Comparison of ENCODE assay signal across 9 cellular contexts in the genomic region with DNA sequence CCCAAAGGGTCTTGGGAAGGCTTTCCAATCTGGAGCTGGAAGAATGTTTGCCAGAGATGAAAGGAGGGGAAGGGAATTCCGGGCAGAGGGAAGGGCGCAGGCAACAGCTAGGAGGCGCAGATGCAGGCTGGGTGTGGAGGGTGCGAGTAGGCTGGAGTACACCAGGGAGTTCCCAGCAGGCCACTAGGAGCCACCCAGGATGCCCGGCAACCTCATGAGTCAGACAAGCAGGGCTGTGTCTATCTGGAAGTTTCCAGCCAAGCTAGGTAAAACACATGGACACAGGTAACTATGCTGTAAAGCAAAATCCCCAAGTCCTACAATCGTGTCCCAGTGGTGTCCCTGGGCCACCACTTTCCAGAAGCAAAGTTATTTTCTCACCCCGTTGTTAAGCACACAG. TPM values are rescaled to one million over a fixed set of nuclear protein-coding genes. Genes with fewer than 3 reads are reported as not detected.
A peak's percentile ranks its signal among the peaks of the same experiment; 100 is the strongest.
DNase-seq lines count a peak whose midpoint lies in the region; ATAC-seq, FAIRE-seq and TF ChIP-seq lines count a peak whose summit lies in the region.
"Had no signal": no experiment of that assay in that cellular context is flagged by ENCODE, and none has a peak within 500 bp of the region (broad histone marks: within the 10 kb centered on the region; RNA-seq: fewer than 3 reads in every experiment).

No MANE protein-coding gene starts in this region.

- H3K4me3 Mint-ChIP-seq in activated T-cell treated with anti-CD3 and anti-CD28 coated beads, Interleukin-2, amount 50 U/mL, for 4 hours, result peak overlapping the region; percentile 82
- H3K4me3 Mint-ChIP-seq in activated T-helper 2 cell treated with anti-CD3 and anti-CD28 coated beads, Interferon-gamma antibody, Interleukin-2, Interleukin-4, amounts not matched to agents 10 μg/mL and 5 μg/mL and 100 μg/mL, durations not matched to agents 14 hours and 24 hours and 36 hours (ENCODE audit: low read depth), result peak overlapping the region; percentile 84

- H3K27ac ChIP-seq in keratinocyte (ENCODE audit: control insufficient read depth, insufficient read depth, low read length) (peak overlapping the region; percentile 74), transverse colon (peak overlapping the region; percentile 95 to 98 (median 96))

- H3K36me3 ChIP-seq in keratinocyte (ENCODE audit: control insufficient read depth in 2 of 2, extremely low read depth in 1 of 2, insufficient read depth in 2 of 2, low read length in 2 of 2) (no peaks in the 10 kb centered on the region), transverse colon (no peaks in the 10 kb centered on the region), BE2C (no peaks in the 10 kb centered on the region)

- peaks cover 36% of the 10 kb centered on the region for H3K79me2 ChIP-seq in keratinocyte (ENCODE audit: control insufficient read depth, insufficient read depth, low read length)

- TF ChIP-seq EP300 in transverse colon (IDR thresholded peaks at IDR 0.05; ENCODE audit: low read depth), result no peak

- DNase-seq in activated T-cell treated with anti-CD3 and anti-CD28 coated beads, Interleukin-2, amount 50 U/mL, for 4 hours, result no peak
- DNase-seq in activated T-cell treated with anti-CD3 and anti-CD28 coated beads, Interleukin-2, amount 50 U/mL, for 1 hour, result no peak
- DNase-seq in activated T-helper 2 cell treated with anti-CD3 and anti-CD28 coated beads, Interferon-gamma antibody, Interleukin-2, Interleukin-4, amounts not matched to agents 10 μg/mL and 5 μg/mL and 100 μg/mL, durations not matched to agents 14 hours and 24 hours and 36 hours (ENCODE audit: low spot score), result no peak
- DNase-seq in keratinocyte (ENCODE audit: low read depth, low spot score), result peak; percentile 57
- DNase-seq in transverse colon, result peak; percentile 87
- no peak for DNase-seq in HTR-8/SVneo (ENCODE audit: insufficient read length, low spot score)
- DNase-seq in cerebellum (ENCODE audit: low spot score), result no peak
- DNase-seq in BE2C, result no peak

- intact Hi-C loops in activated T-helper 2 cell treated with anti-CD3 and anti-CD28 coated beads, Interferon-gamma antibody, Interleukin-2, Interleukin-4, amounts not matched to agents 10 μg/mL and 5 μg/mL and 100 μg/mL, durations not matched to agents 14 hours and 24 hours and 36 hours (cut with micrococcal nuclease), result no loop called here
- intact Hi-C loops in transverse colon (cut with DNase I; ENCODE audit: low total_unique reads), result loop anchor here (5.0 kb wide), 1 partner anchor 161 kb away; no protein-coding TSS in a partner anchor

- H3K9ac ChIP-seq in keratinocyte (ENCODE audit: control insufficient read depth, extremely low read depth, insufficient read depth, low read length), result peak overlapping the region; percentile 78

- H3K9me1 ChIP-seq in keratinocyte (ENCODE audit: control insufficient read depth, extremely low read depth, insufficient read depth, low read length), result peaks cover 4% of the 10 kb centered on the region

- 23% methylated on average over 7 of the region's 7 CpGs; no CpG with 5 or more reads in 1 of the 2 donors for WGBS in transverse colon (ENCODE audit: low coverage in 1 of 2), 2 donors

- TF ChIP-seq POLR2A in transverse colon (IDR thresholded peaks at IDR 0.05), result peak; percentile 76

- H3K27me3 ChIP-seq in keratinocyte (ENCODE audit: control insufficient read depth, extremely low read depth, insufficient read depth, low read length) (no peaks in the 10 kb centered on the region), transverse colon (no peaks in the 10 kb centered on the region), BE2C (0 out of 2 replicates have a peak, but pooled peaks cover 3% of the 10 kb centered on the region)

- no peaks in the 10 kb centered on the region for H3K36me3 Mint-ChIP-seq in activated T-cell treated with anti-CD3 and anti-CD28 coated beads, Interleukin-2, amount 50 U/mL, for 4 hours (ENCODE audit: insufficient read depth)
- peaks cover 3% of the 10 kb centered on the region for H3K36me3 Mint-ChIP-seq in activated T-helper 2 cell treated with anti-CD3 and anti-CD28 coated beads, Interferon-gamma antibody, Interleukin-2, Interleukin-4, amounts not matched to agents 10 μg/mL and 5 μg/mL and 100 μg/mL, durations not matched to agents 14 hours and 24 hours and 36 hours (ENCODE audit: low read depth)

- H3K4me1 Mint-ChIP-seq in activated T-cell treated with anti-CD3 and anti-CD28 coated beads, Interleukin-2, amount 50 U/mL, for 4 hours (ENCODE audit: low read depth), result peaks cover 30% of the 10 kb centered on the region
- H3K4me1 Mint-ChIP-seq in activated T-helper 2 cell treated with anti-CD3 and anti-CD28 coated beads, Interferon-gamma antibody, Interleukin-2, Interleukin-4, amounts not matched to agents 10 μg/mL and 5 μg/mL and 100 μg/mL, durations not matched to agents 14 hours and 24 hours and 36 hours (ENCODE audit: low read depth), result peaks cover 28% of the 10 kb centered on the region

- TF ChIP-seq CTCF in keratinocyte (optimal IDR thresholded peaks at IDR 0.05 in 1 of 3, IDR thresholded peaks at IDR 0.05 in 1 of 3, conservative IDR thresholded peaks at IDR 0.05 in 1 of 3; ENCODE audit: extremely low read depth in 1 of 3, insufficient read depth in 2 of 3, low read length in 3 of 3) (peak; percentile 46 to 81 (median 51)), transverse colon (IDR thresholded peaks at IDR 0.05) (peak; percentile 21 to 53 (median 26)), BE2C (IDR thresholded peaks at IDR 0.05; ENCODE audit: low read depth, low read length) (no peak)

- peak overlapping the region; percentile 73 for H2AFZ ChIP-seq in keratinocyte (ENCODE audit: control insufficient read depth, low read length)

- peaks cover 54% of the 10 kb centered on the region for H3K4me1 ChIP-seq in keratinocyte (ENCODE audit: control insufficient read depth, extremely low read depth, insufficient read depth, low read length)
- peaks cover 24 to 60% (median 57%) of the 10 kb centered on the region in 4 donors for H3K4me1 ChIP-seq in transverse colon
- no peaks in the 10 kb centered on the region for H3K4me1 ChIP-seq in BE2C

- no peaks in the 10 kb centered on the region for H3K9me3 ChIP-seq in keratinocyte (ENCODE audit: control insufficient read depth, low read depth, low read length)
- H3K9me3 ChIP-seq in transverse colon, result no peaks in the 10 kb centered on the region
- H3K9me3 ChIP-seq in BE2C, result no peaks in the 10 kb centered on the region

- peaks cover 12% of the 10 kb centered on the region for H3K27me3 Mint-ChIP-seq in activated T-cell treated with anti-CD3 and anti-CD28 coated beads, Interleukin-2, amount 50 U/mL, for 4 hours (ENCODE audit: low read depth)
- H3K27me3 Mint-ChIP-seq in activated T-helper 2 cell treated with anti-CD3 and anti-CD28 coated beads, Interferon-gamma antibody, Interleukin-2, Interleukin-4, amounts not matched to agents 10 μg/mL and 5 μg/mL and 100 μg/mL, durations not matched to agents 14 hours and 24 hours and 36 hours (ENCODE audit: low read depth), result peaks cover 17% of the 10 kb centered on the region

- H3K9me3 Mint-ChIP-seq in activated T-cell treated with anti-CD3 and anti-CD28 coated beads, Interleukin-2, amount 50 U/mL, for 4 hours, result no peaks in the 10 kb centered on the region
- no peaks in the 10 kb centered on the region for H3K9me3 Mint-ChIP-seq in activated T-helper 2 cell treated with anti-CD3 and anti-CD28 coated beads, Interferon-gamma antibody, Interleukin-2, Interleukin-4, amounts not matched to agents 10 μg/mL and 5 μg/mL and 100 μg/mL, durations not matched to agents 14 hours and 24 hours and 36 hours

- H3K4me2 ChIP-seq in keratinocyte (ENCODE audit: control insufficient read depth, extremely low read depth, insufficient read depth, low read depth, low read length), result peak overlapping the region; percentile 88

- no peaks in the 10 kb centered on the region for H4K20me1 ChIP-seq in keratinocyte (ENCODE audit: control insufficient read depth, extremely low read depth, insufficient read depth, low read length)

- in situ Hi-C loops in transverse colon (cut with MboI; ENCODE audit: low pct_ligation_motif_present in 1 of 4, low pct_unique_long_range_greater_than_20kb in 1 of 4, low sequenced_read_pairs in 3 of 4), result no loop called here

- H3K4me3 ChIP-seq in keratinocyte (ENCODE audit: control insufficient read depth in 2 of 3, extremely low read depth in 1 of 3, insufficient read depth in 2 of 3, low read depth in 1 of 3, low read length in 3 of 3) (peak overlapping the region in 2 of 3 experiments; percentile 8 to 64), transverse colon (peak overlapping the region in 3 of 4 donors; percentile 76 to 91 (median 78)), BE2C (ENCODE audit: low read depth, low read length) (no peak overlapping the region)

- no peak for ATAC-seq in activated T-cell treated with anti-CD3 and anti-CD28 coated beads, Interleukin-2, amount 50 U/mL, for 4 hours

- FAIRE-seq in keratinocyte (lab: Jason Lieb, UNC) (peak; percentile 96), HTR-8/SVneo (lab: Jason Lieb, UNC) (no peak)

- H3K27ac Mint-ChIP-seq in activated T-helper 2 cell treated with anti-CD3 and anti-CD28 coated beads, Interferon-gamma antibody, Interleukin-2, Interleukin-4, amounts not matched to agents 10 μg/mL and 5 μg/mL and 100 μg/mL, durations not matched to agents 14 hours and 24 hours and 36 hours, result peak overlapping the region; percentile 73

- dilution Hi-C loops in keratinocyte (cut with MboI; ENCODE audit: extremely low pct_ligation_motif_present, low sequenced_read_pairs), result loop anchor here (25.0 kb wide), 1 partner anchor 206 kb away; no protein-coding TSS in a partner anchor

RNA-seq across cellular contexts. Expression of gene NBL1, which starts 1.0 kb away (rescaled TPM):
- total RNA-seq in activated T-cell treated with anti-CD3 and anti-CD28 coated beads, Interleukin-2, amount 50 U/mL, for 4 hours, result 10 to 100 TPM; 20.7 to 27.6 (median 20.7) TPM
- 51.6 and 55.7 TPM in 2 replicates for total RNA-seq in activated T-helper 2 cell treated with anti-CD3 and anti-CD28 coated beads, Interferon-gamma antibody, Interleukin-2, Interleukin-4, amounts not matched to agents 10 μg/mL and 5 μg/mL and 100 μg/mL, durations not matched to agents 14 hours and 24 hours and 36 hours
- 44.6 to 114 TPM (median 74.5 TPM) in 3 replicates for polyA plus RNA-seq in keratinocyte
- polyA plus RNA-seq in keratinocyte (2011; ENCODE audit: low read depth), result 12.2 TPM
- 49.2 and 113 TPM in 2 replicates for polyA plus RNA-seq in keratinocyte (2011; cell fraction: cytosol; rRNA removed)
- 38.6 and 46.1 TPM in 2 replicates for polyA plus RNA-seq in keratinocyte (2011; cell fraction: nucleus; rRNA removed)
- 65.3 and 97.4 TPM in 2 replicates for polyA plus RNA-seq in keratinocyte (2012; ENCODE audit: low replicate concordance)
- 120 to 212 TPM (median 132 TPM) in 3 replicates for polyA minus RNA-seq in keratinocyte
- polyA minus RNA-seq in keratinocyte (2011; cell fraction: cytosol; rRNA and poly(A)+ RNA removed), result 77.5 TPM
- polyA minus RNA-seq in keratinocyte (2011; cell fraction: nucleus; rRNA and poly(A)+ RNA removed), result 20.6 and 27.1 TPM in 2 replicates
- total RNA-seq in transverse colon (100 to 1,000 TPM; 122 to 238 (median 204) TPM), cerebellum (12.5 TPM)
- polyA plus RNA-seq in BE2C (2012; ENCODE audit: insufficient read depth, insufficient read length, low read depth), result 8.0 TPM

RNA-seq across cellular contexts. Expression of gene HTR6, which starts 21.6 kb away (rescaled TPM):
- total RNA-seq in activated T-cell treated with anti-CD3 and anti-CD28 coated beads, Interleukin-2, amount 50 U/mL, for 4 hours, result under 1 TPM; 0.11 to 0.43 (median 0.11) TPM
- total RNA-seq in activated T-helper 2 cell treated with anti-CD3 and anti-CD28 coated beads, Interferon-gamma antibody, Interleukin-2, Interleukin-4, amounts not matched to agents 10 μg/mL and 5 μg/mL and 100 μg/mL, durations not matched to agents 14 hours and 24 hours and 36 hours, result not detected in 2 replicates
- not detected in 3 replicates for polyA plus RNA-seq in keratinocyte
- not detected for polyA plus RNA-seq in keratinocyte (2011; ENCODE audit: low read depth)
- polyA plus RNA-seq in keratinocyte (2011; cell fraction: cytosol; rRNA removed), result not detected in 2 replicates
- polyA plus RNA-seq in keratinocyte (2011; cell fraction: nucleus; rRNA removed), result not detected in 2 replicates
- polyA plus RNA-seq in keratinocyte (2012; ENCODE audit: low replicate concordance), result not detected in 2 replicates
- polyA minus RNA-seq in keratinocyte, result not detected in 3 replicates
- not detected for polyA minus RNA-seq in keratinocyte (2011; cell fraction: cytosol; rRNA and poly(A)+ RNA removed)
- not detected in 2 replicates for polyA minus RNA-seq in keratinocyte (2011; cell fraction: nucleus; rRNA and poly(A)+ RNA removed)
- total RNA-seq in transverse colon (not detected), cerebellum (0.09 TPM)
- not detected for polyA plus RNA-seq in BE2C (2012; ENCODE audit: insufficient read depth, insufficient read length, low read depth)
- total RNA-seq: T-helper 2 cell treated with Interferon-gamma antibody and Interleukin-4, amounts not matched to agents 100 ng/mL and 5 ng/mL, for 36 hours had no signal

Comparison
In these comparisons a context has a peak if more than half of its experiments do, and no peak if none do; other contexts are left out.
1. DNase-seq: peak in keratinocyte (single experiment) and transverse colon (single experiment); none in activated T-cell treated with anti-CD3 and anti-CD28 coated beads, Interleukin-2, amount 50 U/mL, for 4 hours (single experiment), activated T-cell treated with anti-CD3 and anti-CD28 coated beads, Interleukin-2, amount 50 U/mL, for 1 hour (single experiment), activated T-helper 2 cell treated with anti-CD3 and anti-CD28 coated beads, Interferon-gamma antibody, Interleukin-2, Interleukin-4, amounts not matched to agents 10 μg/mL and 5 μg/mL and 100 μg/mL, durations not matched to agents 14 hours and 24 hours and 36 hours (single experiment), HTR-8/SVneo (single experiment), cerebellum (single experiment) and BE2C (single experiment).